9 cellular contexts compared by ENCODE assay signal in the genomic region with DNA sequence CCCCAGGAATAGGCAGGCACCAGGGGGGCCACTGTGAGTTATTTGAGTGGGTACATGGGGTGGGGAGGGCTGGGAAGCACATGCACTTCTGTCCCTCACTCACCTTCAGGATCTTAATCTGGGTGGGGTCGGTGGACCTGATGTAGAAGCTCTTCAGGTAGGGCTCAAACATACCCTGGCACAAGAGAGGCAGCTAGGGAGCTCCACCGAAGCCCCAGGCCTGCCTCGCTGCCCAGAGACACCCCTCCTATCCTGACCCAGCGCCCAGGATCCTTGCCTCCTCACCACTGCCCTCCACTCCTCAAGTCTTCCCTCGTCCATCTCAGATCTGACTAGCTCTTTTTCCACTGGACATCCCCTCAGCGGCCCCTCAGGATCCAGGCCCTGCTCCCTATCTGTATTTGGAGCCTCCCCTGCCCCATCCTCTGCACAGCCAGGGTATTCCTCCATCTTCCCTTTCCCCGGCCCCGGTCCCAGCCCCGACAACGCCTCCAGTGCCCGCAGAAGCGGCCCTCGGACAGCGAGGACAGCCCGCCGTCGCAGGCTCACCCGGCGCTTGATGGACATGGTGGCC. TPM values are rescaled to one million over a fixed set of nuclear protein-coding genes. Genes with fewer than 3 reads are reported as not detected.
A peak's percentile ranks its signal among the peaks of the same experiment; 100 is the strongest.
DNase-seq lines count a peak whose midpoint lies in the region; ATAC-seq, FAIRE-seq and TF ChIP-seq lines count a peak whose summit lies in the region.
"Had no signal": no experiment of that assay in that cellular context is flagged by ENCODE, and none has a peak within 500 bp of the region (broad histone marks: within the 10 kb centered on the region; RNA-seq: fewer than 3 reads in every experiment).

No MANE protein-coding gene starts in this region.

- H3K9me3 ChIP-seq in A549: no peaks in the 10 kb centered on the region
- no peaks in the 10 kb centered on the region for H3K9me3 ChIP-seq in HUES64 (ENCODE audit: insufficient read depth, low read depth, low read length)

- no peaks in the 10 kb centered on the region for H3K36me3 Mint-ChIP-seq in natural killer cell

- TF ChIP-seq CTCF in A549 (IDR thresholded peaks at IDR 0.05): no peak
- TF ChIP-seq CTCF in bronchial epithelial cell (IDR thresholded peaks at IDR 0.05; ENCODE audit: insufficient read depth, low read length, severe bottlenecking): no peak
- TF ChIP-seq CTCF in natural killer cell (IDR thresholded peaks at IDR 0.05): no peak

- H3K36me3 ChIP-seq in HUES64 (ENCODE audit: insufficient read depth, low read length) (no peaks in the 10 kb centered on the region), bronchial epithelial cell (ENCODE audit: control insufficient read depth, insufficient read depth, low read length) (no peaks in the 10 kb centered on the region)

- peak overlapping the region; percentile 87 for H3K4me3 Mint-ChIP-seq in natural killer cell

- peaks cover 14 to 28% of the 10 kb centered on the region in 2 donors for H3K27me3 Mint-ChIP-seq in natural killer cell (ENCODE audit: low read depth in 2 of 2)

- H3K9ac ChIP-seq in HUES64 (ENCODE audit: low read depth, low read length): peak overlapping the region; percentile 42; the same call in 1 of the 2 replicates

- peaks cover 5% of the 10 kb centered on the region; the same call in 1 of the 3 replicates for H3K4me1 ChIP-seq in A549
- no peaks in the 10 kb centered on the region; the same call in 1 of the 2 replicates for H3K4me1 ChIP-seq in HUES64 (ENCODE audit: insufficient read depth, low read length)

- H3K9me3 Mint-ChIP-seq in natural killer cell: no peaks in the 10 kb centered on the region

- H3K27me3 ChIP-seq in HUES64 (ENCODE audit: insufficient read depth, low read length) (peaks cover 32% of the 10 kb centered on the region), bronchial epithelial cell (ENCODE audit: control insufficient read depth, insufficient read depth, low read length) (no peaks in the 10 kb centered on the region)

- no peak for TF ChIP-seq POLR2A in A549 (IDR thresholded peaks at IDR 0.05; ENCODE audit: low read length)

- no peak for FAIRE-seq in A549 (lab: Jason Lieb, UNC)
- FAIRE-seq in bronchial epithelial cell (lab: Jason Lieb, UNC): no peak

- DNase-seq in A549 (ENCODE audit: low read depth in 1 of 2, low spot score in 1 of 2) (no peak), bronchial epithelial cell (ENCODE audit: low read depth) (no peak), natural killer cell (no peak), DMS53 treated with DMSO at 0.1 percent for 48 hours (lab: John Stamatoyannopoulos, UW; ENCODE audit: unreplicated experiment) (no peak)
- no peak for DNase-seq in stimulated activated CD4-positive, alpha-beta T cell treated with anti-CD3 and anti-CD28 coated beads, Interleukin-4, amount 100 ng/mL, for 24 hours

- peaks cover 8 to 17% of the 10 kb centered on the region in 2 donors for H3K4me1 Mint-ChIP-seq in natural killer cell

- CTCF ChIA-PET in A549 (lab: Yijun Ruan, JAX): interaction anchor here (1.5 kb wide), 1 partner anchor 320 kb away, joined by 4 read pairs; no protein-coding TSS in a partner anchor

- H3K27ac ChIP-seq in A549 (peak overlapping the region; percentile 14 to 72; a peak in 4 of 6 replicates), HUES64 (ENCODE audit: low read depth, low read length) (no peak overlapping the region)

- peak; percentile 17 to 21; a peak in 5 of 6 replicates for ATAC-seq in A549
- no peak for ATAC-seq in natural killer cell
- ATAC-seq in GM19023 (IDR thresholded peaks at IDR 0.05; ENCODE audit: unreplicated experiment): no peak
- ATAC-seq in HG02571 (IDR thresholded peaks at IDR 0.05; ENCODE audit: unreplicated experiment): no peak

- TF ChIP-seq RAD21 in A549 (conservative IDR thresholded peaks at IDR 0.05 in 1 of 2, IDR thresholded peaks at IDR 0.05 in 1 of 2): no peak

- no peak overlapping the region for H3K27ac Mint-ChIP-seq in natural killer cell

- no peak for TF ChIP-seq EP300 in A549 (IDR thresholded peaks at IDR 0.05)

- H3K4me2 ChIP-seq in A549: peak overlapping the region; percentile 87

- 49% methylated on average over 13 of the region's 19 CpGs for WGBS in A549 (ENCODE audit: missing lambda C conversion rate)
- 30% methylated on average over 19 of the region's 19 CpGs for WGBS in HUES64

- H3K4me3 ChIP-seq in A549: peak overlapping the region; percentile 61
- peak overlapping the region; percentile 74 for H3K4me3 ChIP-seq in HUES64 (ENCODE audit: low read length)
- peak overlapping the region; percentile 67 for H3K4me3 ChIP-seq in bronchial epithelial cell (ENCODE audit: low read depth, low read length)

- intact Hi-C loops in natural killer cell (cut with micrococcal nuclease): no loop called here

- POLR2A ChIA-PET in A549 (lab: Yijun Ruan, JAX): interaction anchor here (0.6 kb wide), 1 partner anchor 39 kb away, joined by 10 read pairs; no protein-coding TSS in a partner anchor

TF ChIP-seq in A549, 52 proteins besides CTCF, POLR2A, EP300 and RAD21:
- TF ChIP-seq TP53 (CRISPR knock-in tag; IDR thresholded peaks at IDR 0.05) (no peak), RCOR1 (IDR thresholded peaks at IDR 0.05; ENCODE audit: low read depth, low read length) (no peak), HDAC2 (IDR thresholded peaks at IDR 0.05) (no peak), NR3C1 (IDR thresholded peaks at IDR 0.05) (no peak)
- TF ChIP-seq, protein P1, sequence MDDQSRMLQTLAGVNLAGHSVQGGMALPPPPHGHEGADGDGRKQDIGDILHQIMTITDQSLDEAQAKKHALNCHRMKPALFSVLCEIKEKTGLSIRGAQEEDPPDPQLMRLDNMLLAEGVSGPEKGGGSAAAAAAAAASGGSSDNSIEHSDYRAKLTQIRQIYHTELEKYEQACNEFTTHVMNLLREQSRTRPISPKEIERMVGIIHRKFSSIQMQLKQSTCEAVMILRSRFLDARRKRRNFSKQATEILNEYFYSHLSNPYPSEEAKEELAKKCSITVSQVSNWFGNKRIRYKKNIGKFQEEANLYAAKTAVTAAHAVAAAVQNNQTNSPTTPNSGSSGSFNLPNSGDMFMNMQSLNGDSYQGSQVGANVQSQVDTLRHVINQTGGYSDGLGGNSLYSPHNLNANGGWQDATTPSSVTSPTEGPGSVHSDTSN (IDR thresholded peaks at IDR 0.05): no peak
- TF ChIP-seq, protein P2, sequence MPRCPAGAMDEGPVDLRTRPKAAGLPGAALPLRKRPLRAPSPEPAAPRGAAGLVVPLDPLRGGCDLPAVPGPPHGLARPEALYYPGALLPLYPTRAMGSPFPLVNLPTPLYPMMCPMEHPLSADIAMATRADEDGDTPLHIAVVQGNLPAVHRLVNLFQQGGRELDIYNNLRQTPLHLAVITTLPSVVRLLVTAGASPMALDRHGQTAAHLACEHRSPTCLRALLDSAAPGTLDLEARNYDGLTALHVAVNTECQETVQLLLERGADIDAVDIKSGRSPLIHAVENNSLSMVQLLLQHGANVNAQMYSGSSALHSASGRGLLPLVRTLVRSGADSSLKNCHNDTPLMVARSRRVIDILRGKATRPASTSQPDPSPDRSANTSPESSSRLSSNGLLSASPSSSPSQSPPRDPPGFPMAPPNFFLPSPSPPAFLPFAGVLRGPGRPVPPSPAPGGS (IDR thresholded peaks at IDR 0.05): no peak
- TF ChIP-seq, protein P3, sequence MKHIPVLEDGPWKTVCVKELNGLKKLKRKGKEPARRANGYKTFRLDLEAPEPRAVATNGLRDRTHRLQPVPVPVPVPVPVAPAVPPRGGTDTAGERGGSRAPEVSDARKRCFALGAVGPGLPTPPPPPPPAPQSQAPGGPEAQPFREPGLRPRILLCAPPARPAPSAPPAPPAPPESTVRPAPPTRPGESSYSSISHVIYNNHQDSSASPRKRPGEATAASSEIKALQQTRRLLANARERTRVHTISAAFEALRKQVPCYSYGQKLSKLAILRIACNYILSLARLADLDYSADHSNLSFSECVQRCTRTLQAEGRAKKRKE (CRISPR knock-in tag; IDR thresholded peaks at IDR 0.05; ENCODE audit: low read depth): no peak

RNA-seq across cellular contexts. Expression of a gene that starts 30.0 kb away (rescaled TPM):
- polyA plus RNA-seq in A549 (2011; rRNA removed) (0.56 and 0.68 TPM in 2 replicates), A549 (2017; fragmentation: RNase III; extraction: RNeasy Plus Mini Kit Qiagen cat#74134 plus additional on column Dnase treatment) (0.32 to 0.63 TPM (median 0.46 TPM) in 3 replicates)
- 0.11 and 0.17 TPM in 2 replicates for polyA plus RNA-seq in A549 (2012; cell fraction: cytosol; rRNA removed)
- 0.48 and 0.83 TPM in 2 replicates for polyA plus RNA-seq in A549 (2012; cell fraction: nucleus; rRNA removed)
- polyA minus RNA-seq in A549 (2011; rRNA and poly(A)+ RNA removed): 0.54 and 1.7 TPM in 2 replicates
- 12.4 TPM for polyA plus RNA-seq in HUES64 (2013, experiment 1 of 2)
- polyA plus RNA-seq in HUES64 (2013, experiment 2 of 2): 13.3 TPM
- total RNA-seq in bronchial epithelial cell (0.13 TPM in 1 of 2 replicates, not detected in the other), natural killer cell (under 1 TPM in 1 of 3 donors, not detected in 2; 0.59 TPM)
- total RNA-seq: HT1080 had no signal

RNA-seq across cellular contexts. Expression of a gene that starts 32.5 kb away (rescaled TPM):
- polyA plus RNA-seq in A549 (2011; rRNA removed) (7.0 and 7.7 TPM in 2 replicates), A549 (2017; fragmentation: RNase III; extraction: RNeasy Plus Mini Kit Qiagen cat#74134 plus additional on column Dnase treatment) (2.7 to 2.8 TPM (median 2.7 TPM) in 3 replicates)
- 2.6 and 2.8 TPM in 2 replicates for polyA plus RNA-seq in A549 (2012; cell fraction: cytosol; rRNA removed)
- polyA plus RNA-seq in A549 (2012; cell fraction: nucleus; rRNA removed): 3.8 and 4.6 TPM in 2 replicates
- 8.8 and 10.3 TPM in 2 replicates for polyA minus RNA-seq in A549 (2011; rRNA and poly(A)+ RNA removed)
- 1.8 TPM for polyA plus RNA-seq in HUES64 (2013, experiment 1 of 2)
- 3.1 TPM for polyA plus RNA-seq in HUES64 (2013, experiment 2 of 2)
- total RNA-seq in bronchial epithelial cell (under 0.01 TPM in 2 replicates), natural killer cell (not detected)

Comparison
In these comparisons a context has a peak if more than half of its experiments do, and no peak if none do; other contexts are left out.
1. ATAC-seq: peak in A549 (2 of 2); none in natural killer cell (0 of 3), GM19023 (single experiment) and HG02571 (single experiment).
2. Peak in every context shown above with its lines, with median percentiles within 50 percentile points of each other: H3K4me3 ChIP-seq.